13 cellular contexts compared by ENCODE assay signal in the genomic region with DNA sequence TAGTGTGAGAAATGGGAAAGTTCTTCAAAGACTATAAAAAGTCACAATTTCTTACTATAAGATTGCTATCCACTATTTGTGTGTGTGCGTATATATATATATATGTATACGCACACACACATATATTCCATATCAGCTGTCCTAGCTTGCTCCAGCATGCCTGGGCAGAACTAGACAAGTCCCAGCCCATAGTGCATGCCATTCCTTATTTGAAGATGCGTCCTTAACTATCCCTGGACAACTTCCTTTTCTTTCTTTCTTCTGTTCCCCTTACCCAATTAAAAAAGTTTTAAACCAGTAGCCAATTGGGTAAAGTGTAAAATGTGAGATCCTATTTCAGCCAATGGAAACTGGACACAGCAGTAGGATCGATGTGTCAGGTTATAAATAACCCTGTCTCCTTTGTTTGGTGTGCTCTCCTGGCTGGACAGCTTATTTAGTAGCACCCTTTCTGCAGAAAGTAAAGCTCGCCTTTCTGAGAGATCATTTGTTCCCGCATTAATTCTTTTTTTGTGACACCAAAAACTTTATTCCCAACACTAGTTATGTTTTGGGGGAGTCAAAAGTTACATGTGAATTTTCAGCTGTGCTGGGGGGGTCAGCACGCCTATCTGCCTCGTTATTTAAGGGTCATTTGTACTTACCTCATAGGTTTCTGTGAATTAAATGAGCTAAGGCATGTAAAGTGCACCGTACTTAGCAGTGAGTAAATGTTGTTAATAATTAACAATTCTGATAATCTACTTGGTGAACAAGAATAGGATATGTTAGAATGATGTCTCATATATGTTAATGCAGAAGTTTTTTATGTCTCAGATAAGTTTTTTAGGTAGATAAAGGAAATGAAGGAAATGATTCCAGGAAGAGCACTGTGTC. TPM values are rescaled to one million over a fixed set of nuclear protein-coding genes. Genes with fewer than 3 reads are reported as not detected.
DNase-seq lines count a peak whose midpoint lies in the region; ATAC-seq and TF ChIP-seq lines count a peak whose summit lies in the region.
"Had no signal": no experiment of that assay in that cellular context is flagged by ENCODE, and none has a peak within 500 bp of the region (broad histone marks: within the 10 kb centered on the region; RNA-seq: fewer than 3 reads in every experiment).

No MANE protein-coding gene starts in this region.

- H3K36me3 Mint-ChIP-seq in CD4-positive, alpha-beta memory T cell, result peaks cover 0 to 4% of the 10 kb centered on the region in 2 donors

- no peaks in the 10 kb centered on the region for H3K27me3 ChIP-seq in CD4-positive, alpha-beta memory T cell (ENCODE audit: insufficient read depth, low read length)
- no peaks in the 10 kb centered on the region for H3K27me3 ChIP-seq in lower lobe of right lung (ENCODE audit: low read depth)
- H3K27me3 ChIP-seq: BLaER1 treated with 17β-estradiol and CSF1 and Interleukin-3, amounts not matched to agents 10 nM and 100 nM; brain microvascular endothelial cell; esophagus squamous epithelium had no signal

- no peak overlapping the region for H3K27ac Mint-ChIP-seq in CD4-positive, alpha-beta memory T cell
- H3K27ac Mint-ChIP-seq: T-helper 1 cell treated with Interleukin-12 subunit alpha and Interleukin-12 subunit beta and Interleukin-4 antibody, amounts not matched to agents 30 μg/mL and 1 μg/mL, for 36 hours had no signal

- POLR2A ChIA-PET in CD4-positive, alpha-beta memory T cell (lab: Charles Lee; ENCODE audit: partially characterized antibody), result no interaction called here

- peaks cover 24 to 64% (median 52%) of the 10 kb centered on the region in 4 donors for H3K4me1 Mint-ChIP-seq in CD4-positive, alpha-beta memory T cell

- H3K9me3 ChIP-seq in CD4-positive, alpha-beta memory T cell (ENCODE audit: control insufficient read depth in 1 of 2, low read length in 2 of 2), result no peaks in the 10 kb centered on the region
- no peaks in the 10 kb centered on the region for H3K9me3 ChIP-seq in lower lobe of right lung
- H3K9me3 ChIP-seq: esophagus squamous epithelium had no signal

- H3K4me3 Mint-ChIP-seq in CD4-positive, alpha-beta memory T cell, result peak overlapping the region in 6 of 8 donors; percentile 7 to 63 (median 34)
- H3K4me3 Mint-ChIP-seq: T-helper 1 cell treated with Interleukin-12 subunit alpha and Interleukin-12 subunit beta and Interleukin-4 antibody, amounts not matched to agents 30 μg/mL and 1 μg/mL, for 36 hours had no signal

- CTCF ChIA-PET in CD4-positive, alpha-beta memory T cell (lab: Charles Lee; ENCODE audit: partially characterized antibody), result no interaction called here

- no peak for DNase-seq in CD4-positive, alpha-beta memory T cell
- DNase-seq in epithelial cell of esophagus (ENCODE audit: low read depth) (peak; percentile 63), lower lobe of right lung (no peak), T-helper 2 cell (no peak), NCI-H345 treated with DMSO at 0.1 percent for 48 hours (lab: John Stamatoyannopoulos, UW; ENCODE audit: unreplicated experiment) (no peak)
- DNase-seq: esophagus squamous epithelium; stimulated activated CD4-positive, alpha-beta T cell treated with anti-CD3 and anti-CD28 coated beads, Interleukin-12 subunit alpha, Interleukin-12 subunit beta, amount 100 ng/mL, for 4 hours had no signal

- no peak overlapping the region for H3K27ac ChIP-seq in CD4-positive, alpha-beta memory T cell (ENCODE audit: low read depth, low read length)
- no peak overlapping the region for H3K27ac ChIP-seq in lower lobe of right lung
- H3K27ac ChIP-seq: esophagus squamous epithelium had no signal

- intact Hi-C loops in CD4-positive, alpha-beta memory T cell (cut with micrococcal nuclease), result no loop called here
- intact Hi-C loops in lower lobe of right lung (cut with DNase I), result no loop called here

- no peak overlapping the region for H3K4me3 ChIP-seq in CD4-positive, alpha-beta memory T cell (ENCODE audit: low read length in 2 of 2)
- no peak overlapping the region for H3K4me3 ChIP-seq in epithelial cell of esophagus (ENCODE audit: low read length)
- H3K4me3 ChIP-seq in lower lobe of right lung, result no peak overlapping the region
- H3K4me3 ChIP-seq: BLaER1 treated with 17β-estradiol and CSF1 and Interleukin-3, amounts not matched to agents 10 nM and 100 nM; esophagus squamous epithelium had no signal

- H3K9me3 Mint-ChIP-seq in CD4-positive, alpha-beta memory T cell, result peaks cover 0 to 2% (median 0%) of the 10 kb centered on the region in 8 donors
- H3K9me3 Mint-ChIP-seq: T-helper 1 cell treated with Interleukin-12 subunit alpha and Interleukin-12 subunit beta and Interleukin-4 antibody, amounts not matched to agents 30 μg/mL and 1 μg/mL, for 36 hours had no signal

- TF ChIP-seq CTCF in epithelial cell of esophagus (IDR thresholded peaks at IDR 0.05; ENCODE audit: insufficient read depth, low read depth, low read length, missing control alignments) (no peak), lower lobe of right lung (IDR thresholded peaks at IDR 0.05) (no peak)

- H3K27me3 Mint-ChIP-seq in CD4-positive, alpha-beta memory T cell, result no peaks in the 10 kb centered on the region

- peaks cover 44% of the 10 kb centered on the region for H3K4me1 ChIP-seq in CD4-positive, alpha-beta memory T cell (ENCODE audit: insufficient read depth, low read length)
- peaks cover 13% of the 10 kb centered on the region for H3K4me1 ChIP-seq in lower lobe of right lung

- ATAC-seq in GM19395 (IDR thresholded peaks at IDR 0.05; ENCODE audit: unreplicated experiment) (peak; percentile 42), HG03097 (IDR thresholded peaks at IDR 0.05; ENCODE audit: low FRiP score, unreplicated experiment) (peak; percentile 32), GM18502 (IDR thresholded peaks at IDR 0.05; ENCODE audit: poor library complexity, unreplicated experiment) (no peak), lower lobe of right lung (no peak)

- H3K36me3 ChIP-seq in CD4-positive, alpha-beta memory T cell (ENCODE audit: insufficient read depth, low read length), result no peaks in the 10 kb centered on the region
- H3K36me3 ChIP-seq in lower lobe of right lung, result no peaks in the 10 kb centered on the region
- H3K36me3 ChIP-seq: brain microvascular endothelial cell, esophagus squamous epithelium had no signal

RNA-seq across cellular contexts. Expression of a gene that starts 40.9 kb away (rescaled TPM):
- total RNA-seq in CD4-positive, alpha-beta memory T cell, result 10 to 100 TPM; 44.9 to 51.2 TPM
- 10 to 100 TPM; 12.5 to 23.7 TPM for polyA plus RNA-seq in CD4-positive, alpha-beta memory T cell
- 27.0 TPM for total RNA-seq in lower lobe of right lung

Comparison
In these comparisons a context has a peak if more than half of its experiments do, and no peak if none do; other contexts are left out.
1. ATAC-seq: peak in GM19395 (single experiment) and HG03097 (single experiment); none in GM18502 (single experiment) and lower lobe of right lung (0 of 2).